ENCODE assay signal across 8 cellular contexts in the genomic region with DNA sequence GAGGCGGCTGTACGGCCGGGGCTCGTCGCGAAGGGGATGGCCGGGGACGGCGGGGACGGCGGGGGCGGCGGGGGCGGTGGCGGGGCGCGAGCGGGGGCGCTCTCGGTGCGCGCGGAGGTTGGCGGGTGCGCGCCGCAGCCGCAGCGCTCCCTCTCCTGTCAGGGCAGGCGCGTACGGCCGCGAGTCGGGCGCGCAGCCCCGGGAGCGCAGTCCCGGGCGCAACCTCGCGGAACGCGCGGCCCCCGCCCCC. TPM values are rescaled to one million over a fixed set of nuclear protein-coding genes. Genes with fewer than 3 reads are reported as not detected.
A peak's percentile ranks its signal among the peaks of the same experiment; 100 is the strongest.
DNase-seq lines count a peak whose midpoint lies in the region; ATAC-seq and TF ChIP-seq lines count a peak whose summit lies in the region.

No MANE protein-coding gene starts in this region.

- H3K4me3 ChIP-seq in MG63, result peak overlapping the region; percentile 40; the same call in 1 of the 2 replicates
- peak overlapping the region; percentile 83 for H3K4me3 ChIP-seq in osteoblast (ENCODE audit: insufficient read depth, low read length)

- DNase-seq in MG63, result no peak
- no peak for DNase-seq in effector memory CD8-positive, alpha-beta T cell
- no peak for DNase-seq in osteoblast (ENCODE audit: insufficient read length, low spot score, missing footprints)
- no peak for DNase-seq in NOMO-1 treated with DMSO at 0.1 percent for 48 hours (lab: John Stamatoyannopoulos, UW; ENCODE audit: unreplicated experiment)
- DNase-seq in LoVo (ENCODE audit: low spot score), result no peak
- DNase-seq in NCI-H2171 (lab: John Stamatoyannopoulos, UW), result no peak

- H4K20me1 ChIP-seq in osteoblast (ENCODE audit: insufficient read depth, low read length), result no peaks in the 10 kb centered on the region

- H3K4me1 Mint-ChIP-seq in effector memory CD8-positive, alpha-beta T cell (ENCODE audit: low read depth in 2 of 2), result peaks cover 4 to 7% of the 10 kb centered on the region in 2 donors

- peaks cover 37 to 64% of the 10 kb centered on the region in 2 donors for H3K27me3 Mint-ChIP-seq in effector memory CD8-positive, alpha-beta T cell

- no peaks in the 10 kb centered on the region for H3K79me2 ChIP-seq in osteoblast (ENCODE audit: insufficient read depth, low read length)

- H3K27ac Mint-ChIP-seq in effector memory CD8-positive, alpha-beta T cell, result peak overlapping the region; percentile 74 to 86

- peak overlapping the region; percentile 76 for H2AFZ ChIP-seq in osteoblast (ENCODE audit: low read length)

- no peak for ATAC-seq in effector memory CD8-positive, alpha-beta T cell (replicated peaks)
- ATAC-seq in GM18867 (IDR thresholded peaks at IDR 0.05; ENCODE audit: unreplicated experiment), result no peak

- peaks cover 6% of the 10 kb centered on the region for H3K4me1 ChIP-seq in osteoblast (ENCODE audit: insufficient read depth, low read length)

- H3K36me3 ChIP-seq in MG63, result no peaks in the 10 kb centered on the region
- H3K36me3 ChIP-seq in osteoblast (ENCODE audit: insufficient read depth, low read length), result no peaks in the 10 kb centered on the region

- H3K4me3 Mint-ChIP-seq in effector memory CD8-positive, alpha-beta T cell, result peak overlapping the region; percentile 82 to 84

- peak overlapping the region; percentile 69 for H3K4me2 ChIP-seq in osteoblast (ENCODE audit: insufficient read depth, low read length)

- H3K27me3 ChIP-seq in MG63, result 0 out of 2 replicates have a peak, but pooled peaks cover 2% of the 10 kb centered on the region
- H3K27me3 ChIP-seq in osteoblast (ENCODE audit: insufficient read depth, low read length), result peaks cover under 1% of the 10 kb centered on the region

- H3K36me3 Mint-ChIP-seq in effector memory CD8-positive, alpha-beta T cell (ENCODE audit: insufficient read depth), result peaks cover 7% of the 10 kb centered on the region

- H3K9me3 Mint-ChIP-seq in effector memory CD8-positive, alpha-beta T cell, result no peaks in the 10 kb centered on the region

- H3K27ac ChIP-seq in C4-2B, result peak overlapping the region; percentile 65
- no peak overlapping the region for H3K27ac ChIP-seq in osteoblast (ENCODE audit: low read depth, low read length)

- TF ChIP-seq CTCF in C4-2B (conservative IDR thresholded peaks at IDR 0.05) (no peak), osteoblast (IDR thresholded peaks at IDR 0.05; ENCODE audit: extremely low read depth, low read depth, low read length) (no peak)

- H3K9me3 ChIP-seq in MG63, result no peaks in the 10 kb centered on the region
- H3K9me3 ChIP-seq in osteoblast (ENCODE audit: low read depth, low read length), result no peaks in the 10 kb centered on the region

RNA-seq across cellular contexts. Expression of gene GRHL1, which starts 0.3 kb away (rescaled TPM):
- total RNA-seq in MG63 (2014; rRNA removed; shearing (Covaris generic); ENCODE audit: low replicate concordance), result 0.46 TPM in 1 of 2 replicates, not detected in the other
- total RNA-seq in osteoblast, result 0.29 and 0.36 TPM in 2 replicates
